ENCODE assay signal across 1 cellular context in the genomic region with DNA sequence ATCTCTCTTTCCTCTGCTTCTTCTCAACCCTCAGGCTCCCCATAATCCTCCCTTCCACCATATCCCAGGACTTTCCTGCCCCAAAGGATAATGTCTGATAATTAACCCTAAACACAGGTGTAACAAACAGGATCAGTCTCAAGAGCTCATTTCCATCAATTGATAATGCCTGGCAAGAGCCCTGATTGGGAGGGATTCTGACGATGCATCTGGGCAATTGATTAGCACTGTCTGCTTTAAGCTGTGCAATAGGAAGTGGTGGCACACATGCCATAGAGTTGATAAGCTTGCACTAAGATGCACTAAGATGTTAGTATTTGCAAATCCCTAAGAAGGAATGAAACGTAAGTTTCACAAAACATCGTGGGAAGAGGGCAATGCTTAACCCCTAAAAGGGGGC.
A peak's percentile ranks its signal among the peaks of the same experiment; 100 is the strongest.
TF ChIP-seq lines count a peak whose summit lies in the region.

No MANE protein-coding gene starts in this region.

TF ChIP-seq in HCT116, 20 proteins besides CTCF, POLR2A, EP300 and RAD21:
- TF ChIP-seq JUND (IDR thresholded peaks at IDR 0.05): no peak
- TF ChIP-seq SRF (IDR thresholded peaks at IDR 0.05; ENCODE audit: low read depth): peak; percentile 60
TF ChIP-seq in HCT116: peak in this region for 1.
